Comparison of ENCODE assay signal across 1 cellular context in the genomic region with DNA sequence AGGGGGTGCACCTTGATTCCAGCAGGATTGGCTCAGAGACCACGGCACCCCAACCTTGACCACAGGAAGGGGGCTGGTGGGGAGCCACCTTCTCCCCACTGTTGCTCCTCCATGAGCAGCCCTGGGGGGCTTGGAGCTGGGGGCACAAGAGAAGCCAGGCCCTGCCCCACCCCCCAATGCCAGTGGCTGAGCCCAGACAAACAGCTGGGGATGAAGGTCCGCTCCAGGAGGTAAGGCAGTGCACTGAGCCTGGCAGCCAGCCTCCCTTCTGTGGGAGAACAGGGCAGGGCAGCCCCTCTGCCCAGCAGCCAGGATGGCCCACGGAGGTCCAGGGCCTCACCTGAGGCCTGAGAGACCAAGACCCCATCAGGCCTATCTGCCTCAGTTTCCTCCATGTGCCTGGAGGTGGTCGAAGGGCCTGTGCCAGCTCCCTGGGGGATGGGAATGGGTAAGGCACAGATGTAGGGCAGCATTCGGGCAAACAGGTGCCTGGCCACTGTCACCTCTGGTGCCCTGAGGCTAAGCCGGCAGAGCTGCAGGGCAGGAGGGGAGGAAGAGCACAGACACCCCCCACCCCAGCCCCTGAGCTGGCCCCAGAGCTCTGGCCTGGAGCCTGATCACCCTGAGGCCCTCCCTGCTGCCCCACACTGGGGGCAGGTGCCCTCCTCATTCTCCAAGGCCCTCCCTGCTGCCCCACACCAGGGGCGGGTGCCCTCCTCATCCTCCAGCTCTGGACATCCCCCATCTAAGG.
A peak's percentile ranks its signal among the peaks of the same experiment; 100 is the strongest.
TF ChIP-seq lines count a peak whose summit lies in the region.

No MANE protein-coding gene starts in this region.

TF ChIP-seq in K562, 482 proteins besides CTCF, POLR2A, EP300 and RAD21:
- TF ChIP-seq PRDM10 (IDR thresholded peaks at IDR 0.05; ENCODE audit: partially characterized antibody) (peak; percentile 91), MECOM (CRISPR knock-in tag; IDR thresholded peaks at IDR 0.05) (no peak)
- TF ChIP-seq, protein P1, sequence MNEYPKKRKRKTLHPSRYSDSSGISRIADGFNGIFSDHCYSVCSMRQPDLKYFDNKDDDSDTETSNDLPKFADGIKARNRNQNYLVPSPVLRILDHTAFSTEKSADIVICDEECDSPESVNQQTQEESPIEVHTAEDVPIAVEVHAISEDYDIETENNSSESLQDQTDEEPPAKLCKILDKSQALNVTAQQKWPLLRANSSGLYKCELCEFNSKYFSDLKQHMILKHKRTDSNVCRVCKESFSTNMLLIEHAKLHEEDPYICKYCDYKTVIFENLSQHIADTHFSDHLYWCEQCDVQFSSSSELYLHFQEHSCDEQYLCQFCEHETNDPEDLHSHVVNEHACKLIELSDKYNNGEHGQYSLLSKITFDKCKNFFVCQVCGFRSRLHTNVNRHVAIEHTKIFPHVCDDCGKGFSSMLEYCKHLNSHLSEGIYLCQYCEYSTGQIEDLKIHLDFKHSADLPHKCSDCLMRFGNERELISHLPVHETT (CRISPR knock-in tag; conservative IDR thresholded peaks at IDR 0.05 in 1 of 2, IDR thresholded peaks at IDR 0.05 in 1 of 2) = 0 out of 4 replicates have a peak, but pooled peaks of 1 of the 2 experiments have one; percentile 5
TF ChIP-seq in K562: peak in this region for 2.
